ENCODE assay signal across 29 cellular contexts in the genomic region with DNA sequence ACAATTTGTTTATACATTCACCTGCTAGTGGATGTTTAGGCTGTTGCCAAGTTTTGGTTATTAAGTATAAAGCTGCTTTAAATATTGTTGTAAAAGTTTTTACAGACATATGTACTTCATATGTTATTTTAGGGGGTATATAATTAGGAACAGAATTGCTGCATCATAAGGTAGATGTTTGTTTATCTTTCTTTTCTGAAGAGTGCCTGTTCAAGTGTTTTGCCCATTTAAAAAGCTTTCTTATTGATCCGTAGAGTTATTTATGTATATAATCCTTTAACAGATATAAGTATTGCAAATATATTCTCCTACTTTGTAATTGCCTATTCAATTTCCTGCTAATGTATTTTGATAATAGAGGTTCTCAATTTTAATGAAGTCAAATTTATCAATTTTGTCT. TPM values are rescaled to one million over a fixed set of nuclear protein-coding genes. Genes with fewer than 3 reads are reported as not detected.
"Had no signal": no experiment of that assay in that cellular context is flagged by ENCODE, and none has a peak within 500 bp of the region (broad histone marks: within the 10 kb centered on the region; RNA-seq: fewer than 3 reads in every experiment).

No MANE protein-coding gene starts in this region.

- H3K27ac ChIP-seq: colonic mucosa, epithelial cell of prostate, esophagus squamous epithelium, gastrocnemius medialis, heart right ventricle, left lung, lower lobe of right lung had no signal

- H3K9me3 ChIP-seq: colonic mucosa, esophagus squamous epithelium, gastrocnemius medialis, lower lobe of right lung had no signal

- H3K27me3 Mint-ChIP-seq: dendritic cell treated with granulocyte-macrophage colony-stimulating factor and Interleukin-4, amounts not matched to agents 40 ng/mL and 50 ng/mL, for 4 days; naive B cell had no signal

- H3K27me3 ChIP-seq: colonic mucosa, esophagus squamous epithelium, gastrocnemius medialis, heart right ventricle, left lung had no signal

- H3K4me1 Mint-ChIP-seq: naive B cell had no signal

- ATAC-seq: effector memory CD8-positive, alpha-beta T cell; esophagus mucosa; gastrocnemius medialis; heart right ventricle; left cardiac atrium; left lung; left ventricle myocardium superior; lower lobe of right lung; mucosa of descending colon had no signal

- H3K4me3 ChIP-seq: colonic mucosa, esophagus squamous epithelium, gastrocnemius medialis, heart right ventricle, left lung, lower lobe of right lung, mucosa of descending colon had no signal

- DNase-seq: colonic mucosa; cortex of kidney; effector CD8-positive, alpha-beta T cell; effector memory CD8-positive, alpha-beta T cell; endodermal cell; erythroblast; esophagus squamous epithelium; foreskin fibroblast; foreskin melanocyte; gastrocnemius medialis; glutamatergic neuron; head of caudate nucleus; heart right ventricle; hippocampal formation; left cardiac atrium; left lung; left ventricle myocardium superior; lower lobe of right lung; mesenchymal stem cell; mucosa of descending colon; naive B cell had no signal

- H3K4me1 ChIP-seq: colonic mucosa, esophagus squamous epithelium, gastrocnemius medialis, heart right ventricle, left lung, lower lobe of right lung had no signal

- H3K36me3 Mint-ChIP-seq: mesothelial cell of epicardium had no signal

- H3K9me3 Mint-ChIP-seq: dendritic cell treated with granulocyte-macrophage colony-stimulating factor and Interleukin-4, amounts not matched to agents 40 ng/mL and 50 ng/mL, for 4 days; effector memory CD8-positive, alpha-beta T cell had no signal

- H3K36me3 ChIP-seq: colonic mucosa, esophagus squamous epithelium, gastrocnemius medialis, heart right ventricle, left lung, lower lobe of right lung had no signal

- FAIRE-seq: endometrium, islet of Langerhans, keratinocyte had no signal

- H3K4me3 Mint-ChIP-seq: dendritic cell treated with granulocyte-macrophage colony-stimulating factor and Interleukin-4, amounts not matched to agents 40 ng/mL and 50 ng/mL, for 4 days; effector memory CD8-positive, alpha-beta T cell; endodermal cell; mesothelial cell of epicardium; naive B cell had no signal

- H3K27ac Mint-ChIP-seq: dendritic cell treated with granulocyte-macrophage colony-stimulating factor and Interleukin-4, amounts not matched to agents 40 ng/mL and 50 ng/mL, for 4 days; effector memory CD8-positive, alpha-beta T cell; endodermal cell; mesothelial cell of epicardium had no signal

RNA-seq across cellular contexts. Expression of a gene that starts 11.3 kb away (rescaled TPM):
- total RNA-seq: kidney epithelial cell had no signal
